Comparison of ENCODE assay signal across 8 cellular contexts in genomic region chr5:112921833-112922817, GRCh38. TPM values are rescaled to one million over a fixed set of nuclear protein-coding genes. Genes with fewer than 3 reads are reported as not detected.
DNase-seq lines count a peak whose midpoint lies in the region; ATAC-seq and TF ChIP-seq lines count a peak whose summit lies in the region.

TSS of gene REEP5 (minus strand) at chr5:112922227. CDS start at chr5:112922190, 37 bp downstream.

- peak within 1 kb of the TSS; percentile 91 for H3K27ac ChIP-seq in angular gyrus (ENCODE audit: low read depth, low read length)
- H3K27ac ChIP-seq in right atrium auricular region, result peak within 1 kb of the TSS; percentile 94 to 98
- H3K27ac ChIP-seq in rectal smooth muscle tissue (ENCODE audit: low read depth, low read length), result peak within 1 kb of the TSS; percentile 96
- H3K27ac ChIP-seq in aorta (ENCODE audit: low read depth in 1 of 2, low read length in 2 of 2), result peak within 1 kb of the TSS; percentile 84 to 88

- WGBS in aorta, 2 donors, result 0 to 1% methylated on average over 73 to 80 of the region's 80 CpGs

- H3K9me3 ChIP-seq in right atrium auricular region (no peaks in the 10 kb centered on the region), aorta (ENCODE audit: control insufficient read depth, low read length) (no peaks in the 10 kb centered on the region)

- no peaks in the 10 kb centered on the region for H3K27me3 ChIP-seq in right atrium auricular region
- H3K27me3 ChIP-seq in rectal smooth muscle tissue (ENCODE audit: control insufficient read depth, insufficient read depth, low read length), result no peaks in the 10 kb centered on the region
- H3K27me3 ChIP-seq in aorta (ENCODE audit: control insufficient read depth in 1 of 2, insufficient read depth in 2 of 2, low read length in 1 of 2), result no peaks in the 10 kb centered on the region

- H3K36me3 ChIP-seq in right atrium auricular region (peaks cover 16% of the 10 kb centered on the region), rectal smooth muscle tissue (ENCODE audit: control insufficient read depth, insufficient read depth, low read length) (peaks cover 6% of the 10 kb centered on the region), aorta (ENCODE audit: control insufficient read depth in 1 of 2, insufficient read depth in 2 of 2, low read length in 1 of 2) (no peaks in the 10 kb centered on the region)

- intact Hi-C loops in aorta (cut with DNase I), result loop anchor here (1.0 to 5.0 kb wide), 3 partner anchors 40 to 61 kb away; partner anchors contain the start of genes DCP2 (in 1 of the 2) and SRP19 (in 1 of the 2)

- peak; percentile 90 for TF ChIP-seq CTCF in GM13976 (IDR thresholded peaks at IDR 0.05; ENCODE audit: borderline replicate concordance, control extremely low read depth, extremely low read depth, insufficient read depth, missing control alignments)
- peak; percentile 84 to 90 for TF ChIP-seq CTCF in right atrium auricular region (IDR thresholded peaks at IDR 0.05)

- H3K4me3 ChIP-seq in right atrium auricular region (peak within 1 kb of the TSS; percentile 82 to 84), rectal smooth muscle tissue (ENCODE audit: low read length) (peak within 1 kb of the TSS; percentile 98), aorta (ENCODE audit: low read length in 2 of 2) (peak within 1 kb of the TSS; percentile 83 to 89)

- DNase-seq in GM13976 (ENCODE audit: low spot score) (peak; percentile 93), NCI-H1436 treated with DMSO at 0.1 percent for 48 hours (lab: John Stamatoyannopoulos, UW) (peak; percentile 16), T-helper 2 cell (peak; percentile 70 to 94 (median 76)), right atrium auricular region (ENCODE audit: low spot score) (peak; percentile 71), aorta (peak; percentile 90 to 94)

- ATAC-seq in HG02798 (IDR thresholded peaks at IDR 0.05; ENCODE audit: poor library complexity, unreplicated experiment) (peak; percentile 75), aorta (ENCODE audit: low FRiP score) (peak; percentile 96)

- in situ Hi-C loops in GM13976 (cut with MboI; ENCODE audit: low sequenced_read_pairs, unreplicated experiment), result no loop called here

- peak within 1 kb of the TSS; percentile 68 for H3K9ac ChIP-seq in rectal smooth muscle tissue (ENCODE audit: low read length)

- H3K4me1 ChIP-seq in right atrium auricular region (peaks cover 0 to 48% of the 10 kb centered on the region in 2 donors), rectal smooth muscle tissue (ENCODE audit: control insufficient read depth, insufficient read depth, low read length) (peaks cover 10% of the 10 kb centered on the region), aorta (ENCODE audit: control insufficient read depth in 1 of 2, insufficient read depth in 2 of 2, low read length in 2 of 2) (no peaks in the 10 kb centered on the region)

RNA-seq across cellular contexts. Expression of gene REEP5, which starts in this region (rescaled TPM):
- total RNA-seq in right atrium auricular region (100 to 1,000 TPM in 1 of 2 donors, 10 to 100 TPM in 1; 77.7 to 140 TPM), aorta (10 to 100 TPM; 74.4 to 88.5 TPM)
- 10 to 100 TPM; 78.9 to 81.1 TPM for polyA plus RNA-seq in aorta

Comparison
In these comparisons a context has a peak if more than half of its experiments do, and no peak if none do; other contexts are left out.
1. Peak in every context shown above with its lines: DNase-seq, ATAC-seq, H3K4me3 ChIP-seq and H3K27ac ChIP-seq.
2. DNase-seq: peak in every context shown above with its lines; median percentile 93 in GM13976; 92 in aorta; 76 in T-helper 2 cell; 71 in right atrium auricular region; 16 in NCI-H1436 treated with DMSO at 0.1 percent for 48 hours.